ENCODE assay signal across 12 cellular contexts in the genomic region with DNA sequence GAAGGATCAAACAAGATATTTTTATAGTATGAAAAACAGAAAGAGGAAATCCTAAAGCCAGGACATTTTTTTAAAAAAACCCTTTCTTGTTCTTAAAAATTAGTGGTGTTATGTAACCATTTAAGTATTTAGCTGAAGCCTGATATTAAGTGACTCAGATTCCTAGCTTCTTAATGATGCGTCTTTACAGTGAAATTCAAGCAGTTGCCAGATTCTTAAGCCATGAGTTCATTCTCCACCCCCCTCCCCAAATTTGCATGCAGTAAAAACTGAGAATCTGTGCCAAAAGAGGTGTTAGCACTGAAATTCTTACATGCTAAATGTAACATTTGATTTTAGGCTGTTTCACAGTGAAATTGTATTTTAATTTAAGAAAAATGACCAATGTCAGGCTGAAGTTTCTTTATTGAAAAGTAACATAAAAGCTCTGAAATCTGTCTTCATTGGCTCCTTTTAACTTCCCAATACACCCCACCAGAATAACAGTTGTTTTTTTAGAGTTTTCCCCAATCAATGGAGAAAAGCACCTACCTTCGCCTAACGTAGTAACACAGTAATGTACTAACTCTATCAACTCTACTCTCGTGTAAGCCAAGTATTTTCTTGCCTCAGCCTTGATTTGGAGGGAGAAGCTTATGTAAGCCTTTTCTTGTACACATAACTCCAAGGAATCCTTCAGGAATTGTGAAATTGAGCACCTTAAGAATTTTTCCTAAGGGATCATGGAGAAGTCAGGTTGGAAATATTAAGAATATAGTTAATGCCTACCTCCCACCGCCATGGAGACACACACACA.
DNase-seq lines count a peak whose midpoint lies in the region; ATAC-seq, FAIRE-seq and TF ChIP-seq lines count a peak whose summit lies in the region.
"Had no signal": no experiment of that assay in that cellular context is flagged by ENCODE, and none has a peak within 500 bp of the region (broad histone marks: within the 10 kb centered on the region; RNA-seq: fewer than 3 reads in every experiment).

No MANE protein-coding gene starts in this region.

- H2BK120ac ChIP-seq in mesendoderm (ENCODE audit: low read depth, low read length) = no peak overlapping the region

- FAIRE-seq in D721Med (lab: Jason Lieb, UNC) = no peak

- 30 to 75% methylated on average over 2 to 5 of the region's 5 CpGs for WGBS in endodermal cell (ENCODE audit: insufficient coverage in 1 of 2, insufficient read length in 1 of 2), 2 experiments
- WGBS in mesendoderm (ENCODE audit: extremely low coverage, insufficient coverage, low lambda C conversion rate) = no CpG with 5 or more reads among the region's 5 CpGs

- TF ChIP-seq CTCF in AG10803 (conservative IDR thresholded peaks at IDR 0.05; ENCODE audit: low read length) = no peak
- TF ChIP-seq CTCF in endodermal cell (conservative IDR thresholded peaks at IDR 0.05) = no peak
- TF ChIP-seq CTCF in D721Med (IDR thresholded peaks at IDR 0.05; ENCODE audit: insufficient read depth, missing control alignments) = no peak

- no peak overlapping the region for H3K27ac ChIP-seq in endodermal cell (ENCODE audit: low read depth, low read length)
- peak overlapping the region; percentile 89 for H3K27ac ChIP-seq in mesendoderm (ENCODE audit: low read depth, low read length)

- H3K4me2 ChIP-seq in mesendoderm (ENCODE audit: low read length) = no peak overlapping the region

- H3K27me3 Mint-ChIP-seq in endodermal cell (ENCODE audit: insufficient read depth) = no peaks in the 10 kb centered on the region
- H3K27me3 Mint-ChIP-seq: naive B cell had no signal

- H3K79me2 ChIP-seq in mesendoderm (ENCODE audit: control insufficient read depth, insufficient read depth, low read length) = no peaks in the 10 kb centered on the region

- no peak overlapping the region for H2BK5ac ChIP-seq in mesendoderm (ENCODE audit: low read length)

- no peak overlapping the region for H3K23ac ChIP-seq in mesendoderm (ENCODE audit: low read length)

- no peak overlapping the region for H4K8ac ChIP-seq in mesendoderm (ENCODE audit: low read depth, low read length)

- no peak overlapping the region for H3K4ac ChIP-seq in mesendoderm (ENCODE audit: low read depth, low read length)

- no peaks in the 10 kb centered on the region for H3K9me3 ChIP-seq in endodermal cell (ENCODE audit: control insufficient read depth, low read length)
- H3K9me3 ChIP-seq: Caco-2 had no signal

- H4K5ac ChIP-seq in mesendoderm (ENCODE audit: low read length) = no peak overlapping the region

- ATAC-seq in GM18907 (IDR thresholded peaks at IDR 0.05; ENCODE audit: unreplicated experiment) = no peak
- no peak for ATAC-seq in HG03565 (IDR thresholded peaks at IDR 0.05; ENCODE audit: unreplicated experiment)

- peak overlapping the region; percentile 70 for H3K18ac ChIP-seq in mesendoderm (ENCODE audit: low read length)

- H3K56ac ChIP-seq in mesendoderm (ENCODE audit: low read length) = peak overlapping the region; percentile 62

- no peaks in the 10 kb centered on the region for H3K36me3 ChIP-seq in endodermal cell (ENCODE audit: control insufficient read depth, insufficient read depth, low read length)
- no peaks in the 10 kb centered on the region for H3K36me3 ChIP-seq in mesendoderm (ENCODE audit: control insufficient read depth, insufficient read depth, low read length)

- H2AK5ac ChIP-seq in mesendoderm (ENCODE audit: low read length) = no peak overlapping the region

- peaks cover 27% of the 10 kb centered on the region for H3K4me1 Mint-ChIP-seq in endodermal cell

- H3K79me1 ChIP-seq in mesendoderm (ENCODE audit: low read length) = peaks cover 3% of the 10 kb centered on the region

- no peak overlapping the region for H3K4me3 Mint-ChIP-seq in endodermal cell
- H3K4me3 Mint-ChIP-seq: naive B cell had no signal

- H3K27me3 ChIP-seq in endodermal cell (ENCODE audit: control insufficient read depth, insufficient read depth, low read length, poor library complexity, severe bottlenecking) (no peaks in the 10 kb centered on the region), mesendoderm (ENCODE audit: insufficient read depth, low read length, poor library complexity) (no peaks in the 10 kb centered on the region)

- H2BK15ac ChIP-seq in mesendoderm (replicated peaks; ENCODE audit: low read depth) = no peak overlapping the region

- no peaks in the 10 kb centered on the region for H3K9me3 Mint-ChIP-seq in endodermal cell
- H3K9me3 Mint-ChIP-seq: activated T-helper 2 cell treated with anti-CD3 and anti-CD28 coated beads, Interferon-gamma antibody, Interleukin-2, Interleukin-4, amounts not matched to agents 10 μg/mL and 5 μg/mL and 100 μg/mL, durations not matched to agents 14 hours and 24 hours and 36 hours; naive B cell had no signal

- DNase-seq in AG10803 (ENCODE audit: low read depth) (peak; percentile 92), LHCN-M2 (ENCODE audit: low read depth) (peak; percentile 75), endodermal cell (peak; percentile 68), mesendoderm (peak; percentile 96), HuH-7.5 (ENCODE audit: low spot score) (no peak), D721Med (ENCODE audit: insufficient read length, low spot score) (no peak)
- DNase-seq: Caco-2, KBM-7, naive B cell had no signal

- H3K27ac Mint-ChIP-seq in endodermal cell = peak overlapping the region; percentile 92
- H3K27ac Mint-ChIP-seq: activated T-helper 2 cell treated with anti-CD3 and anti-CD28 coated beads, Interferon-gamma antibody, Interleukin-2, Interleukin-4, amounts not matched to agents 10 μg/mL and 5 μg/mL and 100 μg/mL, durations not matched to agents 14 hours and 24 hours and 36 hours had no signal

- H3K4me1 ChIP-seq in endodermal cell (ENCODE audit: control insufficient read depth, insufficient read depth, low read length) (peaks cover 4% of the 10 kb centered on the region), mesendoderm (ENCODE audit: control insufficient read depth, low read depth, low read length) (peaks cover 2% of the 10 kb centered on the region)

- H3K4me3 ChIP-seq in AG10803 (ENCODE audit: low read length) (no peak overlapping the region), endodermal cell (ENCODE audit: low read length) (no peak overlapping the region), mesendoderm (ENCODE audit: low read length) (no peak overlapping the region)

- peaks cover 28% of the 10 kb centered on the region for H3K36me3 Mint-ChIP-seq in endodermal cell (ENCODE audit: low read depth)

- H3K9ac ChIP-seq in endodermal cell (ENCODE audit: extremely low read depth, low read length, poor library complexity, severe bottlenecking) = peak overlapping the region; percentile 1
- H3K9ac ChIP-seq in mesendoderm (ENCODE audit: low read length) = peak overlapping the region; percentile 12

Comparison
In these comparisons a context has a peak if more than half of its experiments do, and no peak if none do; other contexts are left out.
1. DNase-seq: peak in AG10803 (single experiment), LHCN-M2 (single experiment), endodermal cell (single experiment) and mesendoderm (single experiment); none in HuH-7.5 (single experiment) and D721Med (single experiment).